Comparison of ENCODE assay signal across 14 cellular contexts in genomic region chr22:42418811-42419243, GRCh38. TPM values are rescaled to one million over a fixed set of nuclear protein-coding genes. Genes with fewer than 3 reads are reported as not detected.
DNase-seq lines count a peak whose midpoint lies in the region; ATAC-seq and TF ChIP-seq lines count a peak whose summit lies in the region.
"Had no signal": no experiment of that assay in that cellular context is flagged by ENCODE, and none has a peak within 500 bp of the region (broad histone marks: within the 10 kb centered on the region; RNA-seq: fewer than 3 reads in every experiment).

No MANE protein-coding gene starts in this region.

- peaks cover 3% of the 10 kb centered on the region for H3K36me3 Mint-ChIP-seq in central memory CD8-positive, alpha-beta T cell (ENCODE audit: insufficient read depth)
- H3K36me3 Mint-ChIP-seq in stimulated activated memory B cell treated with anti-CD40 and anti-IgM and Interleukin-4, amounts not matched to agents 10 μg/mL and 1 μg/mL and 100 μg/mL, for 72 hours = no peaks in the 10 kb centered on the region

- H3K4me3 ChIP-seq in NB4 (ENCODE audit: low read depth, low read length) = no peak overlapping the region

- H3K27ac Mint-ChIP-seq in central memory CD8-positive, alpha-beta T cell (ENCODE audit: low read depth) = peak overlapping the region; percentile 38
- peak overlapping the region; percentile 88 for H3K27ac Mint-ChIP-seq in stimulated activated memory B cell treated with anti-CD40 and anti-IgM and Interleukin-4, amounts not matched to agents 10 μg/mL and 1 μg/mL and 100 μg/mL, for 72 hours
- H3K27ac Mint-ChIP-seq: progenitor cell of endocrine pancreas had no signal

- no peaks in the 10 kb centered on the region for H3K9me3 Mint-ChIP-seq in central memory CD8-positive, alpha-beta T cell
- no peaks in the 10 kb centered on the region for H3K9me3 Mint-ChIP-seq in stimulated activated memory B cell treated with anti-CD40 and anti-IgM and Interleukin-4, amounts not matched to agents 10 μg/mL and 1 μg/mL and 100 μg/mL, for 72 hours

- no peak for TF ChIP-seq POLR2A in NB4 (IDR thresholded peaks at IDR 0.05; ENCODE audit: extremely low read depth, insufficient read length)

- H3K4me3 Mint-ChIP-seq in central memory CD8-positive, alpha-beta T cell = no peak overlapping the region
- peak overlapping the region; percentile 70 for H3K4me3 Mint-ChIP-seq in stimulated activated memory B cell treated with anti-CD40 and anti-IgM and Interleukin-4, amounts not matched to agents 10 μg/mL and 1 μg/mL and 100 μg/mL, for 72 hours

- TF ChIP-seq CTCF in NB4 (IDR thresholded peaks at IDR 0.05; ENCODE audit: low read depth, low read length) = no peak

- DNase-seq in SIG-M5 treated with dmso at 0.1 percent for 504 hours (lab: John Stamatoyannopoulos, UW; ENCODE audit: unreplicated experiment) (peak; percentile 75), SIG-M5 (lab: John Stamatoyannopoulos, UW) (no peak), NB4 (ENCODE audit: low read depth) (peak; percentile 91), G401 (ENCODE audit: low spot score) (no peak), NCI-H2029 (lab: John Stamatoyannopoulos, UW) (no peak), retina (no peak)
- DNase-seq in central memory CD8-positive, alpha-beta T cell (ENCODE audit: low spot score in 2 of 2) = no peak
- DNase-seq: activated T-cell treated with anti-CD3 and anti-CD28 coated beads for 4 hours; dermis blood vessel endothelial cell; midbrain; NCI-H524 treated with DMSO at 0.1 percent for 48 hours; stimulated activated CD4-positive, alpha-beta T cell treated with anti-CD3 and anti-CD28 coated beads, Interleukin-1b, Interleukin-23, amount 100 ng/mL, for 48 hours had no signal

- peaks cover 5% of the 10 kb centered on the region for H3K4me1 Mint-ChIP-seq in central memory CD8-positive, alpha-beta T cell
- peaks cover 28% of the 10 kb centered on the region for H3K4me1 Mint-ChIP-seq in stimulated activated memory B cell treated with anti-CD40 and anti-IgM and Interleukin-4, amounts not matched to agents 10 μg/mL and 1 μg/mL and 100 μg/mL, for 72 hours

- ATAC-seq in central memory CD8-positive, alpha-beta T cell (replicated peaks; ENCODE audit: extremely low read depth, poor library complexity, severe bottlenecking) = no peak
- ATAC-seq in stimulated activated memory B cell treated with anti-CD40 and anti-IgM and Interleukin-4, amounts not matched to agents 10 μg/mL and 1 μg/mL and 100 μg/mL, for 72 hours = no peak

- in situ Hi-C loops in G401 (cut with HindIII; ENCODE audit: low sequenced_read_pairs) = no loop called here

- H3K27me3 Mint-ChIP-seq in central memory CD8-positive, alpha-beta T cell = peaks cover 39% of the 10 kb centered on the region
- peaks cover 35% of the 10 kb centered on the region for H3K27me3 Mint-ChIP-seq in stimulated activated memory B cell treated with anti-CD40 and anti-IgM and Interleukin-4, amounts not matched to agents 10 μg/mL and 1 μg/mL and 100 μg/mL, for 72 hours

RNA-seq across cellular contexts. Expression of gene NFAM1, which starts 13.4 kb away (rescaled TPM):
- total RNA-seq in G401 (2014; rRNA removed; shearing (Covaris generic)) = 0.47 and 1.2 TPM in 2 replicates
- total RNA-seq: dermis blood vessel endothelial cell had no signal

Comparison
In these comparisons a context has a peak if more than half of its experiments do, and no peak if none do; other contexts are left out.
1. DNase-seq: peak in SIG-M5 treated with dmso at 0.1 percent for 504 hours (single experiment) and NB4 (single experiment); none in SIG-M5 (single experiment), central memory CD8-positive, alpha-beta T cell (0 of 2), G401 (single experiment), NCI-H2029 (single experiment) and retina (single experiment).